ENCODE assay signal across 1 cellular context in genomic region chr13:26474286-26474685, GRCh38.
TF ChIP-seq lines count a peak whose summit lies in the region.

No MANE protein-coding gene starts in this region.

TF ChIP-seq in IMR-90, 13 proteins besides CTCF, POLR2A, EP300 and RAD21 (continued from another document):
- TF ChIP-seq MAFK (IDR thresholded peaks at IDR 0.05; ENCODE audit: low read depth, low read length) (no peak), RFX5 (IDR thresholded peaks at IDR 0.05; ENCODE audit: low read depth, low read length) (no peak), BHLHE40 (IDR thresholded peaks at IDR 0.05; ENCODE audit: low read depth, low read length) (no peak), CEBPB (IDR thresholded peaks at IDR 0.05; ENCODE audit: low read depth, low read length) (no peak), MAZ (IDR thresholded peaks at IDR 0.05; ENCODE audit: borderline replicate concordance, low read depth, low read length) (no peak), FOS (IDR thresholded peaks at IDR 0.05; ENCODE audit: low read depth, low read length) (no peak), MXI1 (IDR thresholded peaks at IDR 0.05; ENCODE audit: borderline replicate concordance, low read depth, low read length) (no peak)
